Comparison of ENCODE assay signal across 2 cellular contexts in genomic region chr7:98352621-98353020, GRCh38.
TF ChIP-seq lines count a peak whose summit lies in the region.

No MANE protein-coding gene starts in this region.

TF ChIP-seq in IMR-90, 13 proteins besides CTCF, POLR2A, EP300 and RAD21:
- TF ChIP-seq RCOR1 (IDR thresholded peaks at IDR 0.05; ENCODE audit: insufficient replicate concordance, low read length) (no peak), RFX5 (IDR thresholded peaks at IDR 0.05; ENCODE audit: low read depth, low read length) (no peak), FOS (IDR thresholded peaks at IDR 0.05; ENCODE audit: low read depth, low read length) (peak; percentile 46; the same call in 1 of the 2 replicates), SMC3 (IDR thresholded peaks at IDR 0.05; ENCODE audit: low read depth, low read length) (no peak), BHLHE40 (IDR thresholded peaks at IDR 0.05; ENCODE audit: low read depth, low read length) (no peak; the same call in 1 of the 2 replicates), CEBPB (IDR thresholded peaks at IDR 0.05; ENCODE audit: low read depth, low read length) (peak; percentile 67), MAZ (IDR thresholded peaks at IDR 0.05; ENCODE audit: borderline replicate concordance, low read depth, low read length) (no peak), CHD1 (IDR thresholded peaks at IDR 0.05; ENCODE audit: low read depth, low read length) (no peak)
- TF ChIP-seq, protein P1, sequence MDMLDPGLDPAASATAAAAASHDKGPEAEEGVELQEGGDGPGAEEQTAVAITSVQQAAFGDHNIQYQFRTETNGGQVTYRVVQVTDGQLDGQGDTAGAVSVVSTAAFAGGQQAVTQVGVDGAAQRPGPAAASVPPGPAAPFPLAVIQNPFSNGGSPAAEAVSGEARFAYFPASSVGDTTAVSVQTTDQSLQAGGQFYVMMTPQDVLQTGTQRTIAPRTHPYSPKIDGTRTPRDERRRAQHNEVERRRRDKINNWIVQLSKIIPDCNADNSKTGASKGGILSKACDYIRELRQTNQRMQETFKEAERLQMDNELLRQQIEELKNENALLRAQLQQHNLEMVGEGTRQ (IDR thresholded peaks at IDR 0.05; ENCODE audit: low read depth, low read length): no peak
- TF ChIP-seq, protein P2, sequence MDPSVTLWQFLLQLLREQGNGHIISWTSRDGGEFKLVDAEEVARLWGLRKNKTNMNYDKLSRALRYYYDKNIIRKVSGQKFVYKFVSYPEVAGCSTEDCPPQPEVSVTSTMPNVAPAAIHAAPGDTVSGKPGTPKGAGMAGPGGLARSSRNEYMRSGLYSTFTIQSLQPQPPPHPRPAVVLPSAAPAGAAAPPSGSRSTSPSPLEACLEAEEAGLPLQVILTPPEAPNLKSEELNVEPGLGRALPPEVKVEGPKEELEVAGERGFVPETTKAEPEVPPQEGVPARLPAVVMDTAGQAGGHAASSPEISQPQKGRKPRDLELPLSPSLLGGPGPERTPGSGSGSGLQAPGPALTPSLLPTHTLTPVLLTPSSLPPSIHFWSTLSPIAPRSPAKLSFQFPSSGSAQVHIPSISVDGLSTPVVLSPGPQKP (IDR thresholded peaks at IDR 0.05; ENCODE audit: borderline replicate concordance, low read depth, low read length): no peak

TF ChIP-seq in GM12878, 131 proteins besides CTCF, POLR2A, EP300 and RAD21:
- TF ChIP-seq MTA3 (IDR thresholded peaks at IDR 0.05; ENCODE audit: borderline replicate concordance, low read length) (no peak), BMI1 (IDR thresholded peaks at IDR 0.05; ENCODE audit: borderline replicate concordance) (no peak), POU2F2 (IDR thresholded peaks at IDR 0.05; ENCODE audit: borderline replicate concordance, low read depth, low read length) (no peak), SPI1 (IDR thresholded peaks at IDR 0.05; ENCODE audit: borderline replicate concordance, insufficient read depth, low read depth, low read length) (no peak), MEF2A (IDR thresholded peaks at IDR 0.05; ENCODE audit: insufficient read depth, low read depth, low read length) (no peak), TBL1XR1 (IDR thresholded peaks at IDR 0.05; ENCODE audit: low read depth, low read length) (no peak), RBBP5 (conservative IDR thresholded peaks at IDR 0.05) (no peak), NFXL1 (IDR thresholded peaks at IDR 0.05; ENCODE audit: borderline replicate concordance) (no peak), RCOR1 (conservative IDR thresholded peaks at IDR 0.05; ENCODE audit: low read depth, low read length) (no peak), RUNX3 (IDR thresholded peaks at IDR 0.05; ENCODE audit: low read length) (no peak), GATAD2B (conservative IDR thresholded peaks at IDR 0.05; ENCODE audit: low read depth) (no peak), KDM1A (IDR thresholded peaks at IDR 0.05; ENCODE audit: borderline replicate concordance) (no peak), HCFC1 (IDR thresholded peaks at IDR 0.05; ENCODE audit: low read length) (no peak), STAT3 (IDR thresholded peaks at IDR 0.05; ENCODE audit: low read depth, low read length) (no peak), CEBPB (IDR thresholded peaks at IDR 0.05; ENCODE audit: borderline replicate concordance in 1 of 2, low read depth in 2 of 2, low read length in 2 of 2) (no peak)
- TF ChIP-seq, protein P3, sequence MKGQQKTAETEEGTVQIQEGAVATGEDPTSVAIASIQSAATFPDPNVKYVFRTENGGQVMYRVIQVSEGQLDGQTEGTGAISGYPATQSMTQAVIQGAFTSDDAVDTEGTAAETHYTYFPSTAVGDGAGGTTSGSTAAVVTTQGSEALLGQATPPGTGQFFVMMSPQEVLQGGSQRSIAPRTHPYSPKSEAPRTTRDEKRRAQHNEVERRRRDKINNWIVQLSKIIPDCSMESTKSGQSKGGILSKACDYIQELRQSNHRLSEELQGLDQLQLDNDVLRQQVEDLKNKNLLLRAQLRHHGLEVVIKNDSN (IDR thresholded peaks at IDR 0.05; ENCODE audit: borderline replicate concordance, extremely low read length, insufficient read depth, low read depth, low read length): no peak
- TF ChIP-seq, protein P1 (IDR thresholded peaks at IDR 0.05; ENCODE audit: borderline replicate concordance, low read depth, low read length): no peak
